17 cellular contexts compared by ENCODE assay signal in the genomic region with DNA sequence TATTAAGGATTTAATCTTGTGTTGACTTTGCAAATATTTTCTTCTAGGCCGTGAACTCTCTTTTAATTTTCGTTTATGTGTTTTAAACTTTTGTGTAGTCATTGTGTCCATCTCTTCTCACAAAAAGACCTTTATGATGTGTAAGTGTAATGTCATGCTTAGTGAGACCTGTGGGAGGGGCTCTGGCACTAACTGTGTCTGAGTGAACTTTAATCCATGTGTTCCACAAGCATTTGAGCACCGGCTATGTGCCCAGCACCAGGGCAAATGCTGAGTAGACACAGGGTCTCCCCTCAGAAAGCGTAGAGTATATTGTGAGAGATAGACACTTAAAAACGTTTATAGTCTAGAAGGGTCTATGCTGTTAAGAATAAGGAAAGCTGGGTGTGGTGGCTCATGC.
"Had no signal": no experiment of that assay in that cellular context is flagged by ENCODE, and none has a peak within 500 bp of the region (broad histone marks: within the 10 kb centered on the region; RNA-seq: fewer than 3 reads in every experiment).

No MANE protein-coding gene starts in this region.

- H3K4me3 Mint-ChIP-seq: naive thymus-derived CD4-positive, alpha-beta T cell had no signal

- H3K27me3 ChIP-seq: dorsolateral prefrontal cortex, esophagus squamous epithelium, foreskin keratinocyte, neutrophil, right atrium auricular region had no signal

- H3K36me3 ChIP-seq: esophagus squamous epithelium, neutrophil, right atrium auricular region had no signal

- H3K36me3 Mint-ChIP-seq: naive thymus-derived CD4-positive, alpha-beta T cell had no signal

- DNase-seq: cortex of kidney; dorsolateral prefrontal cortex; effector CD8-positive, alpha-beta T cell; esophagus squamous epithelium; foreskin keratinocyte; head of caudate nucleus; kidney; left colon; mesendoderm; naive thymus-derived CD4-positive, alpha-beta T cell; stimulated activated CD4-positive, alpha-beta T cell treated with anti-CD3 and anti-CD28 coated beads, Interleukin-2, amount 100 ng/mL, for 48 hours; stimulated activated naive CD4-positive, alpha-beta T cell treated with Interleukin-2 at 50 U/mL for 16 hours; trophoblast cell had no signal

- ATAC-seq: foreskin keratinocyte; left colon; naive thymus-derived CD4-positive, alpha-beta T cell had no signal

- H3K4me1 ChIP-seq: esophagus squamous epithelium, foreskin keratinocyte, right atrium auricular region had no signal

- H2AFZ ChIP-seq: hepatocyte had no signal

- H3K9me3 ChIP-seq: esophagus squamous epithelium, neutrophil, right atrium auricular region had no signal

- H3K79me2 ChIP-seq: hepatocyte had no signal

- H3K4me3 ChIP-seq: dorsolateral prefrontal cortex, esophagus squamous epithelium, hepatocyte, right atrium auricular region, smooth muscle cell had no signal

- H3K4me1 Mint-ChIP-seq: naive thymus-derived CD4-positive, alpha-beta T cell had no signal

- H3K27ac ChIP-seq: dorsolateral prefrontal cortex, esophagus squamous epithelium, foreskin keratinocyte, hepatocyte, neutrophil, right atrium auricular region had no signal

- H3K4me2 ChIP-seq: hepatocyte, smooth muscle cell had no signal

- FAIRE-seq: kidney had no signal

- H3K27ac Mint-ChIP-seq: naive thymus-derived CD4-positive, alpha-beta T cell had no signal
